1 cellular context compared by ENCODE assay signal in genomic region chr18:50283469-50284209, GRCh38.
TF ChIP-seq lines count a peak whose summit lies in the region.

No MANE protein-coding gene starts in this region.

TF ChIP-seq in HepG2, 621 proteins besides CTCF, POLR2A, EP300 and RAD21:
- TF ChIP-seq ZNF703 (CRISPR knock-in tag; IDR thresholded peaks at IDR 0.05; ENCODE audit: borderline replicate concordance) (no peak), ZNF580 (CRISPR knock-in tag; IDR thresholded peaks at IDR 0.05; ENCODE audit: borderline replicate concordance, low read depth) (no peak), ZBTB8A (CRISPR knock-in tag; IDR thresholded peaks at IDR 0.05; ENCODE audit: borderline replicate concordance, low read depth) (no peak), ZNF577 (CRISPR knock-in tag; IDR thresholded peaks at IDR 0.05; ENCODE audit: borderline replicate concordance, low read depth) (no peak), MIER3 (CRISPR knock-in tag; IDR thresholded peaks at IDR 0.05; ENCODE audit: borderline replicate concordance) (no peak), HES4 (CRISPR knock-in tag; IDR thresholded peaks at IDR 0.05; ENCODE audit: borderline replicate concordance) (no peak), U2AF1 (optimal IDR thresholded peaks at IDR 0.05; ENCODE audit: low read depth, low read length) (no peak), ZNF780A (CRISPR knock-in tag; IDR thresholded peaks at IDR 0.05) (no peak), MYNN (CRISPR knock-in tag; IDR thresholded peaks at IDR 0.05; ENCODE audit: low read depth) (no peak), POLR2AphosphoS5 (IDR thresholded peaks at IDR 0.05; ENCODE audit: low read depth, low read length) (no peak), CEBPG (CRISPR knock-in tag; IDR thresholded peaks at IDR 0.05) (no peak), TERF1 (CRISPR knock-in tag; IDR thresholded peaks at IDR 0.05) (no peak), ZNF567 (CRISPR knock-in tag; IDR thresholded peaks at IDR 0.05; ENCODE audit: borderline replicate concordance) (no peak), NKX3-1 (CRISPR knock-in tag; IDR thresholded peaks at IDR 0.05) (no peak)
